26 cellular contexts compared by ENCODE assay signal in genomic region chr14:59461891-59462290, GRCh38.
"Had no signal": no experiment of that assay in that cellular context is flagged by ENCODE, and none has a peak within 500 bp of the region (broad histone marks: within the 10 kb centered on the region; RNA-seq: fewer than 3 reads in every experiment).

No MANE protein-coding gene starts in this region.

- H3K9me3 ChIP-seq: neutrophil, pancreas, prostate gland, right lobe of liver, sigmoid colon, stomach, thoracic aorta, thyroid gland, tibial nerve, upper lobe of left lung, vagina had no signal

- ATAC-seq: naive thymus-derived CD8-positive, alpha-beta T cell; natural killer cell treated with Interleukin-12 subunit alpha and Interleukin-12 subunit beta and Interleukin-15 and Interleukin-18, amount 100 ng/mL, for 72 hours; pancreas; right cardiac atrium; right lobe of liver; stimulated activated effector memory CD8-positive, alpha-beta T cell treated with anti-CD3 and anti-CD28 coated beads, Interleukin-12 subunit alpha, Interleukin-12 subunit beta, amount 100 ng/mL, for 72 hours; stimulated activated naive B cell treated with anti-CD40 and anti-IgM and Interleukin-4, amounts not matched to agents 10 μg/mL and 1 μg/mL and 100 μg/mL, for 72 hours had no signal

- H3K27me3 ChIP-seq: pancreas, right lobe of liver, sigmoid colon, thyroid gland, tibial nerve, upper lobe of left lung, vagina had no signal

- H3K36me3 ChIP-seq: neutrophil, pancreas, prostate gland, right lobe of liver, sigmoid colon, stomach, thoracic aorta, thyroid gland, vagina had no signal

- H3K4me3 ChIP-seq: pancreas, prostate gland, right lobe of liver, sigmoid colon, stomach, thoracic aorta, thyroid gland, tibial nerve, upper lobe of left lung, vagina had no signal

- FAIRE-seq: urothelium cell line had no signal

- H3K4me1 ChIP-seq: prostate gland had no signal

- DNase-seq: naive thymus-derived CD8-positive, alpha-beta T cell; nephron progenitor cell; nucleus accumbens; pancreas; right cardiac atrium; right lobe of liver; sigmoid colon; small intestine; stimulated activated CD4-positive, alpha-beta T cell treated with anti-CD3 and anti-CD28 coated beads, Interleukin-15, amount 100 ng/mL, for 24 hours; stimulated activated CD4-positive, alpha-beta T cell treated with anti-CD3 and anti-CD28 coated beads, Interleukin-2, amount 100 ng/mL, for 24 hours; stimulated activated CD4-positive, alpha-beta T cell treated with anti-CD3 and anti-CD28 coated beads, Interleukin-2, amount 100 ng/mL, for 48 hours; stimulated activated CD4-positive, alpha-beta T cell treated with anti-CD3 and anti-CD28 coated beads, Interleukin-4, amount 100 ng/mL, for 24 hours; stimulated activated naive B cell treated with anti-CD40 and anti-IgM and Interleukin-4, amounts not matched to agents 10 μg/mL and 1 μg/mL and 100 μg/mL, for 72 hours; stimulated activated naive CD4-positive, alpha-beta T cell treated with Interleukin-2 at 50 U/mL for 16 hours; stomach; thyroid gland; trophoblast cell; upper lobe of left lung had no signal

- H3K27ac ChIP-seq: neutrophil, pancreas, prostate gland, right lobe of liver, sigmoid colon, stomach, thoracic aorta, thyroid gland, tibial nerve, upper lobe of left lung, vagina had no signal
